1 cellular context compared by ENCODE assay signal in the genomic region with DNA sequence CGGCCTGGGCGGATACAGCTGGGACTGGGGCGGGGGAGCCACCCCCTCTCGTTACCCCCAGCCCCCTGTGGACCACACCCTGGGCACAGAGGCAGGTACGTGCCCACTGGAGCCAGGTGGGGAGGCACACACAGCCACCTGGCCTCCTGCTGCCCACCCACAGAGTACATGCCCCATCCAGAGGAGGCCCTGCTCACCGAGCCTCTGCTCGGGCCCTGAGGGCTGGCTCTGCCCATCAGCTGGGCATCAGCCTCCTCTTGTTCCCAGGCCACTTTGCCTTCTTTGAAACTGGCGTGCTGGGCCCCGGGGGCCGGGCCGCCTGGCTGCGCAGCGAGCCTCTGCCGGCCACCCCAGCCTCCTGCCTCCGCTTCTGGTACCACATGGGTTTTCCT.
TF ChIP-seq lines count a peak whose summit lies in the region.

No MANE protein-coding gene starts in this region.

TF ChIP-seq in HepG2, 621 proteins besides CTCF, POLR2A, EP300 and RAD21:
- TF ChIP-seq HHEX (CRISPR knock-in tag; IDR thresholded peaks at IDR 0.05) (no peak), ZNF720 (CRISPR knock-in tag; IDR thresholded peaks at IDR 0.05) (no peak), MIXL1 (CRISPR knock-in tag; IDR thresholded peaks at IDR 0.05) (no peak), ZNF207 (IDR thresholded peaks at IDR 0.05; ENCODE audit: borderline replicate concordance) (no peak), RBFOX2 (IDR thresholded peaks at IDR 0.05; ENCODE audit: low read depth, low read length) (peak; percentile 44), ZNF607 (CRISPR knock-in tag; IDR thresholded peaks at IDR 0.05; ENCODE audit: borderline replicate concordance) (no peak), ZNF274 (CRISPR knock-in tag; IDR thresholded peaks at IDR 0.05) (no peak), XBP1 (CRISPR knock-in tag; IDR thresholded peaks at IDR 0.05) (no peak), AGO2 (optimal IDR thresholded peaks at IDR 0.05; ENCODE audit: low read depth, low read length) (peak; percentile 82), PAF1 (CRISPR knock-in tag; IDR thresholded peaks at IDR 0.05) (no peak), ZFP90 (CRISPR knock-in tag; IDR thresholded peaks at IDR 0.05; ENCODE audit: borderline replicate concordance) (no peak), RARA (CRISPR knock-in tag; IDR thresholded peaks at IDR 0.05) (no peak), NONO (IDR thresholded peaks at IDR 0.05) (no peak), NONO (CRISPR knock-in tag; conservative IDR thresholded peaks at IDR 0.05) (no peak), ELF4 (CRISPR knock-in tag; IDR thresholded peaks at IDR 0.05; ENCODE audit: borderline replicate concordance) (no peak)
- TF ChIP-seq, protein P1, sequence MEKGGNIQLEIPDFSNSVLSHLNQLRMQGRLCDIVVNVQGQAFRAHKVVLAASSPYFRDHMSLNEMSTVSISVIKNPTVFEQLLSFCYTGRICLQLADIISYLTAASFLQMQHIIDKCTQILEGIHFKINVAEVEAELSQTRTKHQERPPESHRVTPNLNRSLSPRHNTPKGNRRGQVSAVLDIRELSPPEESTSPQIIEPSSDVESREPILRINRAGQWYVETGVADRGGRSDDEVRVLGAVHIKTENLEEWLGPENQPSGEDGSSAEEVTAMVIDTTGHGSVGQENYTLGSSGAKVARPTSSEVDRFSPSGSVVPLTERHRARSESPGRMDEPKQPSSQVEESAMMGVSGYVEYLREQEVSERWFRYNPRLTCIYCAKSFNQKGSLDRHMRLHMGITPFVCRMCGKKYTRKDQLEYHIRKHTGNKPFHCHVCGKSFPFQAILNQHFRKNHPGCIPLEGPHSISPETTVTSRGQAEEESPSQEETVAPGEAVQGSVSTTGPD (CRISPR knock-in tag; IDR thresholded peaks at IDR 0.05), result no peak
- TF ChIP-seq, protein P2, sequence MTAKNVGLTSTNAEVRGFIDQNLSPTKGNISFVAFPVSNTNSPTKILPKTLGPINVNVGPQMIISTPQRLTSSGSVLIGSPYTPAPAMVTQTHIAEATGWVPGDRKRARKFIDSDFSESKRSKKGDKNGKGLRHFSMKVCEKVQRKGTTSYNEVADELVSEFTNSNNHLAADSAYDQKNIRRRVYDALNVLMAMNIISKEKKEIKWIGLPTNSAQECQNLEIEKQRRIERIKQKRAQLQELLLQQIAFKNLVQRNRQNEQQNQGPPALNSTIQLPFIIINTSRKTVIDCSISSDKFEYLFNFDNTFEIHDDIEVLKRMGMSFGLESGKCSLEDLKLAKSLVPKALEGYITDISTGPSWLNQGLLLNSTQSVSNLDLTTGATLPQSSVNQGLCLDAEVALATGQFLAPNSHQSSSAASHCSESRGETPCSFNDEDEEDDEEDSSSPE (CRISPR knock-in tag; IDR thresholded peaks at IDR 0.05), result no peak
- TF ChIP-seq, protein P3, sequence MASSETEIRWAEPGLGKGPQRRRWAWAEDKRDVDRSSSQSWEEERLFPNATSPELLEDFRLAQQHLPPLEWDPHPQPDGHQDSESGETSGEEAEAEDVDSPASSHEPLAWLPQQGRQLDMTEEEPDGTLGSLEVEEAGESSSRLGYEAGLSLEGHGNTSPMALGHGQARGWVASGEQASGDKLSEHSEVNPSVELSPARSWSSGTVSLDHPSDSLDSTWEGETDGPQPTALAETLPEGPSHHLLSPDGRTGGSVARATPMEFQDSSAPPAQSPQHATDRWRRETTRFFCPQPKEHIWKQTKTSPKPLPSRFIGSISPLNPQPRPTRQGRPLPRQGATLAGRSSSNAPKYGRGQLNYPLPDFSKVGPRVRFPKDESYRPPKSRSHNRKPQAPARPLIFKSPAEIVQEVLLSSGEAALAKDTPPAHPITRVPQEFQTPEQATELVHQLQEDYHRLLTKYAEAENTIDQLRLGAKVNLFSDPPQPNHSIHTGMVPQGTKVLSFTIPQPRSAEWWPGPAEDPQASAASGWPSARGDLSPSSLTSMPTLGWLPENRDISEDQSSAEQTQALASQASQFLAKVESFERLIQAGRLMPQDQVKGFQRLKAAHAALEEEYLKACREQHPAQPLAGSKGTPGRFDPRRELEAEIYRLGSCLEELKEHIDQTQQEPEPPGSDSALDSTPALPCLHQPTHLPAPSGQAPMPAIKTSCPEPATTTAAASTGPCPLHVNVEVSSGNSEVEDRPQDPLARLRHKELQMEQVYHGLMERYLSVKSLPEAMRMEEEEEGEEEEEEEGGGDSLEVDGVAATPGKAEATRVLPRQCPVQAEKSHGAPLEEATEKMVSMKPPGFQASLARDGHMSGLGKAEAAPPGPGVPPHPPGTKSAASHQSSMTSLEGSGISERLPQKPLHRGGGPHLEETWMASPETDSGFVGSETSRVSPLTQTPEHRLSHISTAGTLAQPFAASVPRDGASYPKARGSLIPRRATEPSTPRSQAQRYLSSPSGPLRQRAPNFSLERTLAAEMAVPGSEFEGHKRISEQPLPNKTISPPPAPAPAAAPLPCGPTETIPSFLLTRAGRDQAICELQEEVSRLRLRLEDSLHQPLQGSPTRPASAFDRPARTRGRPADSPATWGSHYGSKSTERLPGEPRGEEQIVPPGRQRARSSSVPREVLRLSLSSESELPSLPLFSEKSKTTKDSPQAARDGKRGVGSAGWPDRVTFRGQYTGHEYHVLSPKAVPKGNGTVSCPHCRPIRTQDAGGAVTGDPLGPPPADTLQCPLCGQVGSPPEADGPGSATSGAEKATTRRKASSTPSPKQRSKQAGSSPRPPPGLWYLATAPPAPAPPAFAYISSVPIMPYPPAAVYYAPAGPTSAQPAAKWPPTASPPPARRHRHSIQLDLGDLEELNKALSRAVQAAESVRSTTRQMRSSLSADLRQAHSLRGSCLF (CRISPR knock-in tag; IDR thresholded peaks at IDR 0.05; ENCODE audit: borderline replicate concordance), result no peak
